ENCODE assay signal across 24 cellular contexts in genomic region chr5:149413477-149414210, GRCh38. TPM values are rescaled to one million over a fixed set of nuclear protein-coding genes. Genes with fewer than 3 reads are reported as not detected.
A peak's percentile ranks its signal among the peaks of the same experiment; 100 is the strongest.
DNase-seq lines count a peak whose midpoint lies in the region; ATAC-seq, FAIRE-seq and TF ChIP-seq lines count a peak whose summit lies in the region.
"Had no signal": no experiment of that assay in that cellular context is flagged by ENCODE, and none has a peak within 500 bp of the region (broad histone marks: within the 10 kb centered on the region; RNA-seq: fewer than 3 reads in every experiment).

No MANE protein-coding gene starts in this region.

- CTCF ChIA-PET in AG04449 (lab: Yijun Ruan, JAX): interaction anchor here (0.6 to 35.1 kb wide), 10 partner anchors 8 to 47 kb away, joined by 3 to 737 read pairs (median 4); partner anchors contain the start of gene IL17B
- CTCF ChIA-PET in PC-9 (lab: Charles Lee): no interaction called here

- H3K4me2 ChIP-seq in astrocyte (ENCODE audit: low read length) (peak overlapping the region; percentile 37), PC-9 (no peak overlapping the region)
- H3K4me2 ChIP-seq: GM23338 had no signal

- H3K9me3 Mint-ChIP-seq in astrocyte (ENCODE audit: unreplicated experiment) (no peaks in the 10 kb centered on the region), endothelial cell (ENCODE audit: unreplicated experiment) (no peaks in the 10 kb centered on the region)
- H3K9me3 Mint-ChIP-seq in stimulated activated effector memory CD8-positive, alpha-beta T cell treated with anti-CD3 and anti-CD28 coated beads, Interleukin-12 subunit alpha, Interleukin-12 subunit beta, amount 100 ng/mL, for 72 hours: no peaks in the 10 kb centered on the region
- H3K9me3 Mint-ChIP-seq: activated CD4-positive, alpha-beta memory T cell treated with anti-CD3 and anti-CD28 coated beads for 36 hours; activated naive CD8-positive, alpha-beta T cell treated with anti-CD3 and anti-CD28 coated beads, Interleukin-2, amount 10 ng/mL, durations not matched to agents 7 days and 5 days; activated T-cell treated with anti-CD3 and anti-CD28 coated beads, Interleukin-2, amount 50 U/mL, for 4 hours; GM23338; memory B cell; T-cell had no signal

- no peak for DNase-seq in AG04449 (ENCODE audit: low read depth, low spot score)
- no peak for DNase-seq in astrocyte (ENCODE audit: low read depth)
- DNase-seq in stimulated activated effector memory CD8-positive, alpha-beta T cell treated with anti-CD3 and anti-CD28 coated beads, Interleukin-12 subunit alpha, Interleukin-12 subunit beta, amount 100 ng/mL, for 72 hours (ENCODE audit: low spot score in 2 of 2): no peak
- DNase-seq in mesenteric fat pad (ENCODE audit: low spot score): no peak
- no peak for DNase-seq in PC-9
- no peak for DNase-seq in endothelial cell (ENCODE audit: low spot score)
- DNase-seq: activated CD4-positive, alpha-beta memory T cell treated with anti-CD3 and anti-CD28 coated beads for 36 hours; activated naive CD8-positive, alpha-beta T cell treated with anti-CD3 and anti-CD28 coated beads, Interleukin-2, amount 10 ng/mL, durations not matched to agents 7 days and 5 days; activated T-cell treated with anti-CD3 and anti-CD28 coated beads, Interleukin-2, amount 50 U/mL, for 4 hours; NCI-H2171; small intestine; T-cell had no signal

- peaks cover 8% of the 10 kb centered on the region for H3K36me3 ChIP-seq in astrocyte (ENCODE audit: insufficient read depth, low read length)
- no peaks in the 10 kb centered on the region for H3K36me3 ChIP-seq in mucosa of rectum (ENCODE audit: control insufficient read depth in 2 of 2, insufficient read depth in 2 of 2, low read length in 2 of 2)
- H3K36me3 ChIP-seq in PC-9 (ENCODE audit: low read depth): no peaks in the 10 kb centered on the region

- POLR2A ChIA-PET in AG04449 (lab: Yijun Ruan, JAX) (interaction anchor here (0.8 to 14.5 kb wide), 9 partner anchors 5 to 40 kb away, joined by 3 to 255 read pairs (median 4); no protein-coding TSS in a partner anchor), PC-9 (lab: Charles Lee; ENCODE audit: unreplicated experiment) (interaction anchor here (0.7 kb wide), 1 partner anchor 13 kb away, joined by 4 read pairs; no protein-coding TSS in a partner anchor)

- H3K27me3 Mint-ChIP-seq in astrocyte (ENCODE audit: low read depth, unreplicated experiment): no peaks in the 10 kb centered on the region
- H3K27me3 Mint-ChIP-seq in endothelial cell (ENCODE audit: unreplicated experiment): peaks cover 8% of the 10 kb centered on the region
- H3K27me3 Mint-ChIP-seq: activated naive CD8-positive, alpha-beta T cell treated with anti-CD3 and anti-CD28 coated beads, Interleukin-2, amount 10 ng/mL, durations not matched to agents 7 days and 5 days had no signal

- H3K4me1 Mint-ChIP-seq in astrocyte (ENCODE audit: low read depth, unreplicated experiment) (peaks cover 39% of the 10 kb centered on the region), endothelial cell (ENCODE audit: unreplicated experiment) (peaks cover 10% of the 10 kb centered on the region)
- no peaks in the 10 kb centered on the region for H3K4me1 Mint-ChIP-seq in stimulated activated effector memory CD8-positive, alpha-beta T cell treated with anti-CD3 and anti-CD28 coated beads, Interleukin-12 subunit alpha, Interleukin-12 subunit beta, amount 100 ng/mL, for 72 hours
- H3K4me1 Mint-ChIP-seq: activated naive CD8-positive, alpha-beta T cell treated with anti-CD3 and anti-CD28 coated beads, Interleukin-2, amount 10 ng/mL, durations not matched to agents 7 days and 5 days; T-cell had no signal

- ATAC-seq in stimulated activated effector memory CD8-positive, alpha-beta T cell treated with anti-CD3 and anti-CD28 coated beads, Interleukin-12 subunit alpha, Interleukin-12 subunit beta, amount 100 ng/mL, for 72 hours: no peak
- ATAC-seq in GM21423 (IDR thresholded peaks at IDR 0.05; ENCODE audit: unreplicated experiment): no peak
- ATAC-seq: activated T-cell treated with anti-CD3 and anti-CD28 coated beads, Interleukin-2, amount 50 U/mL, for 4 hours; GM23338; T-cell had no signal

- FAIRE-seq in astrocyte (lab: Jason Lieb, UNC): no peak
- FAIRE-seq: endometrium, G401.6, GM12892, small intestine had no signal

- H3K9ac ChIP-seq in astrocyte (ENCODE audit: low read length) (peak overlapping the region; percentile 52), mucosa of rectum (ENCODE audit: low read depth in 1 of 2, low read length in 2 of 2) (peak overlapping the region in 1 of 2 donors; percentile 24)

- BruUV-seq in PC-9 (replicated peaks; lab: Mats Ljungman, UMichigan): no TSS peak

- H3K4me3 ChIP-seq in AG04449 (ENCODE audit: low read depth, low read length) (peak overlapping the region; percentile 100), astrocyte (ENCODE audit: insufficient read depth, low read depth, low read length) (no peak overlapping the region), mucosa of rectum (ENCODE audit: low read length in 2 of 2) (peak overlapping the region; percentile 34 to 52), PC-9 (no peak overlapping the region)
- H3K4me3 ChIP-seq: GM23338 had no signal

- H3K9me2 ChIP-seq in PC-9 (ENCODE audit: insufficient read depth): no peaks in the 10 kb centered on the region

- H3K27ac Mint-ChIP-seq in astrocyte (ENCODE audit: unreplicated experiment) (no peak overlapping the region), endothelial cell (ENCODE audit: unreplicated experiment) (no peak overlapping the region)
- peak overlapping the region; percentile 9 for H3K27ac Mint-ChIP-seq in stimulated activated effector memory CD8-positive, alpha-beta T cell treated with anti-CD3 and anti-CD28 coated beads, Interleukin-12 subunit alpha, Interleukin-12 subunit beta, amount 100 ng/mL, for 72 hours
- H3K27ac Mint-ChIP-seq: activated CD4-positive, alpha-beta memory T cell treated with anti-CD3 and anti-CD28 coated beads for 36 hours; activated naive CD8-positive, alpha-beta T cell treated with anti-CD3 and anti-CD28 coated beads, Interleukin-2, amount 10 ng/mL, durations not matched to agents 7 days and 5 days; GM23338; memory B cell; T-cell had no signal

- H3K4me3 Mint-ChIP-seq in astrocyte (ENCODE audit: unreplicated experiment) (no peak overlapping the region), endothelial cell (ENCODE audit: unreplicated experiment) (no peak overlapping the region)
- H3K4me3 Mint-ChIP-seq in stimulated activated effector memory CD8-positive, alpha-beta T cell treated with anti-CD3 and anti-CD28 coated beads, Interleukin-12 subunit alpha, Interleukin-12 subunit beta, amount 100 ng/mL, for 72 hours: no peak overlapping the region
- H3K4me3 Mint-ChIP-seq: activated CD4-positive, alpha-beta memory T cell treated with anti-CD3 and anti-CD28 coated beads for 36 hours; activated naive CD8-positive, alpha-beta T cell treated with anti-CD3 and anti-CD28 coated beads, Interleukin-2, amount 10 ng/mL, durations not matched to agents 7 days and 5 days; activated T-cell treated with anti-CD3 and anti-CD28 coated beads, Interleukin-2, amount 50 U/mL, for 4 hours; GM23338; memory B cell; T-cell had no signal

- peaks cover 96% of the 10 kb centered on the region for H4K20me1 ChIP-seq in astrocyte (ENCODE audit: insufficient read depth, low read length)
- H4K20me1 ChIP-seq in PC-9 (ENCODE audit: insufficient read depth): no peaks in the 10 kb centered on the region

- peak overlapping the region; percentile 73 for H3K27ac ChIP-seq in astrocyte (ENCODE audit: low read depth, low read length)
- H3K27ac ChIP-seq in mucosa of rectum (ENCODE audit: low read depth in 2 of 2, low read length in 2 of 2): peak overlapping the region; percentile 74 to 85
- no peak overlapping the region for H3K27ac ChIP-seq in PC-9
- H3K27ac ChIP-seq: HL-60, RWPE1, VCaP had no signal

- TF ChIP-seq CTCF in AG04449 (IDR thresholded peaks at IDR 0.05; ENCODE audit: insufficient read depth, low read length, missing control alignments) (no peak), astrocyte (IDR thresholded peaks at IDR 0.05; ENCODE audit: insufficient read depth, low read depth, low read length) (no peak), PC-9 (conservative IDR thresholded peaks at IDR 0.05) (no peak), endothelial cell (IDR thresholded peaks at IDR 0.05; ENCODE audit: unreplicated experiment) (no peak)

- no peak overlapping the region for H2AFZ ChIP-seq in astrocyte (ENCODE audit: low read depth, low read length)
- no peak overlapping the region for H2AFZ ChIP-seq in PC-9
- H2AFZ ChIP-seq: GM23338 had no signal

- no peaks in the 10 kb centered on the region for H3K9me3 ChIP-seq in astrocyte (ENCODE audit: insufficient read depth, low read depth, low read length)
- no peaks in the 10 kb centered on the region for H3K9me3 ChIP-seq in mucosa of rectum (ENCODE audit: control insufficient read depth in 2 of 2, low read length in 2 of 2)
- H3K9me3 ChIP-seq in PC-9 (ENCODE audit: insufficient read depth, low read depth): no peaks in the 10 kb centered on the region

- H3K36me3 Mint-ChIP-seq in astrocyte (ENCODE audit: low read depth, unreplicated experiment): peaks cover 16% of the 10 kb centered on the region
- no peaks in the 10 kb centered on the region for H3K36me3 Mint-ChIP-seq in stimulated activated effector memory CD8-positive, alpha-beta T cell treated with anti-CD3 and anti-CD28 coated beads, Interleukin-12 subunit alpha, Interleukin-12 subunit beta, amount 100 ng/mL, for 72 hours
- no peaks in the 10 kb centered on the region for H3K36me3 Mint-ChIP-seq in endothelial cell (ENCODE audit: low read depth, unreplicated experiment)
- H3K36me3 Mint-ChIP-seq: activated CD4-positive, alpha-beta memory T cell treated with anti-CD3 and anti-CD28 coated beads for 36 hours; activated naive CD8-positive, alpha-beta T cell treated with anti-CD3 and anti-CD28 coated beads, Interleukin-2, amount 10 ng/mL, durations not matched to agents 7 days and 5 days; memory B cell; T-cell had no signal

- H3K79me2 ChIP-seq in astrocyte (ENCODE audit: insufficient read depth, low read length) (peaks cover 97% of the 10 kb centered on the region), PC-9 (ENCODE audit: low read depth) (no peaks in the 10 kb centered on the region)

- H3K4me1 ChIP-seq in astrocyte (ENCODE audit: insufficient read depth, low read length) (peaks cover 74% of the 10 kb centered on the region), mucosa of rectum (ENCODE audit: control insufficient read depth in 2 of 2, insufficient read depth in 2 of 2, low read length in 2 of 2) (peaks cover 5 to 8% of the 10 kb centered on the region in 2 donors), PC-9 (replicated peaks; ENCODE audit: insufficient read depth) (no peaks in the 10 kb centered on the region)

- intact Hi-C loops in PC-9 (cut with micrococcal nuclease; ENCODE audit: unreplicated experiment): no loop called here

- H3K27me3 ChIP-seq in astrocyte (ENCODE audit: insufficient read depth, low read length) (no peaks in the 10 kb centered on the region), mucosa of rectum (ENCODE audit: control insufficient read depth in 2 of 2, insufficient read depth in 2 of 2, low read length in 2 of 2) (no peaks in the 10 kb centered on the region), PC-9 (ENCODE audit: insufficient read depth, low read depth) (peaks cover 7% of the 10 kb centered on the region; the same call in 1 of the 2 replicates)

- H3F3A ChIP-seq in PC-9 (ENCODE audit: insufficient read depth, low read depth): peaks cover 5% of the 10 kb centered on the region; the same call in 1 of the 2 replicates

RNA-seq across cellular contexts. Expression of gene IL17B, which starts 34.6 kb away (rescaled TPM):
- total RNA-seq in astrocyte (0.54 and 0.60 TPM in 2 replicates), mesenteric fat pad (not detected), PC-9 (2021) (not detected in 2 replicates), endothelial cell (ENCODE audit: unreplicated experiment) (not detected)
- total RNA-seq: activated CD4-positive, alpha-beta memory T cell treated with anti-CD3 and anti-CD28 coated beads for 36 hours; activated naive CD8-positive, alpha-beta T cell treated with anti-CD3 and anti-CD28 coated beads, Interleukin-2, amount 10 ng/mL, durations not matched to agents 7 days and 5 days; activated T-cell treated with anti-CD3 and anti-CD28 coated beads, Interleukin-2, amount 50 U/mL, for 4 hours; cerebellum; glomerular endothelial cell; GM23338; T-cell had no signal

RNA-seq across cellular contexts. Expression of gene PCYOX1L, which starts 55.8 kb away (rescaled TPM):
- 16.6 and 21.8 TPM in 2 replicates for total RNA-seq in astrocyte
- 1.9 TPM for total RNA-seq in mesenteric fat pad
- 7.4 and 8.3 TPM in 2 replicates for total RNA-seq in PC-9 (2021)
- 18.3 TPM for total RNA-seq in endothelial cell (ENCODE audit: unreplicated experiment)

Comparison
In these comparisons a context has a peak if more than half of its experiments do, and no peak if none do; other contexts are left out.
1. H3K4me3 ChIP-seq: peak in AG04449 (single experiment) and mucosa of rectum (2 of 2); none in astrocyte (single experiment) and PC-9 (single experiment).